1 cellular context compared by ENCODE assay signal in the genomic region with DNA sequence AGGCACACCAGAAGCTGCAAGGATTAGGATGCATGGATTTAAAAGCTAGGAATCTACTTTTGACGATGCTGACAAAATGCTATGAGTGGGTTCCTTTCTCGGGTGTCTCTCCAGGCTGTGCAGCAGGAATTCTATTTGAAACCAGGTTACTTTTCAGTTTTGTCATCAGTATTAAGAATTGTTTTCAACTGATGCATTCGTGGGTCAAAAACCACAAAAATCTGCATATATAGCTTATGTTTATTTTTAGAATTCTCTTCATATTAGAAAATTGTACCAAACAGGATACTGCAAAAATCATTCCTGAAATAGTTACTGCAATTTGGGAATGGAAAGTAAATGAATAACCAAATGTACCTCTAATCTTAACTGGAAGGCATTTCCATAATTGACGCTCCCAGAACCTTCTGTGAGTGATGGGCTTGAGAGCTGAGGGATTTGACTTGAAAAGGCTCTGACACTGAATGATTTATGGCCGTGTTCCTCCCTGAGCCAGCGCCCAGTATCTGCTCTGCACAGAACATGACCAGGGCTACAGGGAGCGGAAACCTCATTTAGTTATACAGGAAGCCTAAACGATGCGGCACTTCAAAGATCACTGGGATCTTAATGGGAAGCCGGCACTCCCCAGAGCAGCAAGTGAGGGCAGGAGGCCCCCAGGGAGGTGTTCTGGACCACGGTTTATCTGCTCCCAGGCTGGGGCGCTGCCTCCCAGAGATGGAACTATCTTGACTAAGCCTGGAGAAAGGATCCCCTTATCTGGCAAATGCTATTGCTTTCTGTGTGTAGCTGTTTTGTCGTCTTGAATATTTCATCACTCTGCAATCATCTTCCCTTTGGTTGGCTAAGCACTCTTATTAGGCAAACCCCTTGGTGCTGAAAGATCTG.
TF ChIP-seq lines count a peak whose summit lies in the region.

No MANE protein-coding gene starts in this region.

TF ChIP-seq in K562, 482 proteins besides CTCF, POLR2A, EP300 and RAD21 (continued from another document and continues in another):
- TF ChIP-seq, protein P1, sequence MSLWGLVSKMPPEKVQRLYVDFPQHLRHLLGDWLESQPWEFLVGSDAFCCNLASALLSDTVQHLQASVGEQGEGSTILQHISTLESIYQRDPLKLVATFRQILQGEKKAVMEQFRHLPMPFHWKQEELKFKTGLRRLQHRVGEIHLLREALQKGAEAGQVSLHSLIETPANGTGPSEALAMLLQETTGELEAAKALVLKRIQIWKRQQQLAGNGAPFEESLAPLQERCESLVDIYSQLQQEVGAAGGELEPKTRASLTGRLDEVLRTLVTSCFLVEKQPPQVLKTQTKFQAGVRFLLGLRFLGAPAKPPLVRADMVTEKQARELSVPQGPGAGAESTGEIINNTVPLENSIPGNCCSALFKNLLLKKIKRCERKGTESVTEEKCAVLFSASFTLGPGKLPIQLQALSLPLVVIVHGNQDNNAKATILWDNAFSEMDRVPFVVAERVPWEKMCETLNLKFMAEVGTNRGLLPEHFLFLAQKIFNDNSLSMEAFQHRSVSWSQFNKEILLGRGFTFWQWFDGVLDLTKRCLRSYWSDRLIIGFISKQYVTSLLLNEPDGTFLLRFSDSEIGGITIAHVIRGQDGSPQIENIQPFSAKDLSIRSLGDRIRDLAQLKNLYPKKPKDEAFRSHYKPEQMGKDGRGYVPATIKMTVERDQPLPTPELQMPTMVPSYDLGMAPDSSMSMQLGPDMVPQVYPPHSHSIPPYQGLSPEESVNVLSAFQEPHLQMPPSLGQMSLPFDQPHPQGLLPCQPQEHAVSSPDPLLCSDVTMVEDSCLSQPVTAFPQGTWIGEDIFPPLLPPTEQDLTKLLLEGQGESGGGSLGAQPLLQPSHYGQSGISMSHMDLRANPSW (CRISPR knock-in tag; IDR thresholded peaks at IDR 0.05): no peak
- TF ChIP-seq, protein P2, sequence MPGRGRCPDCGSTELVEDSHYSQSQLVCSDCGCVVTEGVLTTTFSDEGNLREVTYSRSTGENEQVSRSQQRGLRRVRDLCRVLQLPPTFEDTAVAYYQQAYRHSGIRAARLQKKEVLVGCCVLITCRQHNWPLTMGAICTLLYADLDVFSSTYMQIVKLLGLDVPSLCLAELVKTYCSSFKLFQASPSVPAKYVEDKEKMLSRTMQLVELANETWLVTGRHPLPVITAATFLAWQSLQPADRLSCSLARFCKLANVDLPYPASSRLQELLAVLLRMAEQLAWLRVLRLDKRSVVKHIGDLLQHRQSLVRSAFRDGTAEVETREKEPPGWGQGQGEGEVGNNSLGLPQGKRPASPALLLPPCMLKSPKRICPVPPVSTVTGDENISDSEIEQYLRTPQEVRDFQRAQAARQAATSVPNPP (IDR thresholded peaks at IDR 0.05; ENCODE audit: borderline replicate concordance, insufficient read depth, insufficient read length): no peak
- peak; percentile 27 for TF ChIP-seq TAF9B (IDR thresholded peaks at IDR 0.05; ENCODE audit: partially characterized antibody)
- no peak for TF ChIP-seq FOXJ3 (CRISPR knock-in tag; IDR thresholded peaks at IDR 0.05)
- no peak for TF ChIP-seq OTX1 (CRISPR knock-in tag; IDR thresholded peaks at IDR 0.05)
- no peak for TF ChIP-seq PCBP2 (IDR thresholded peaks at IDR 0.05; ENCODE audit: low read depth, low read length, poor library complexity, severe bottlenecking)
- TF ChIP-seq, protein P3, sequence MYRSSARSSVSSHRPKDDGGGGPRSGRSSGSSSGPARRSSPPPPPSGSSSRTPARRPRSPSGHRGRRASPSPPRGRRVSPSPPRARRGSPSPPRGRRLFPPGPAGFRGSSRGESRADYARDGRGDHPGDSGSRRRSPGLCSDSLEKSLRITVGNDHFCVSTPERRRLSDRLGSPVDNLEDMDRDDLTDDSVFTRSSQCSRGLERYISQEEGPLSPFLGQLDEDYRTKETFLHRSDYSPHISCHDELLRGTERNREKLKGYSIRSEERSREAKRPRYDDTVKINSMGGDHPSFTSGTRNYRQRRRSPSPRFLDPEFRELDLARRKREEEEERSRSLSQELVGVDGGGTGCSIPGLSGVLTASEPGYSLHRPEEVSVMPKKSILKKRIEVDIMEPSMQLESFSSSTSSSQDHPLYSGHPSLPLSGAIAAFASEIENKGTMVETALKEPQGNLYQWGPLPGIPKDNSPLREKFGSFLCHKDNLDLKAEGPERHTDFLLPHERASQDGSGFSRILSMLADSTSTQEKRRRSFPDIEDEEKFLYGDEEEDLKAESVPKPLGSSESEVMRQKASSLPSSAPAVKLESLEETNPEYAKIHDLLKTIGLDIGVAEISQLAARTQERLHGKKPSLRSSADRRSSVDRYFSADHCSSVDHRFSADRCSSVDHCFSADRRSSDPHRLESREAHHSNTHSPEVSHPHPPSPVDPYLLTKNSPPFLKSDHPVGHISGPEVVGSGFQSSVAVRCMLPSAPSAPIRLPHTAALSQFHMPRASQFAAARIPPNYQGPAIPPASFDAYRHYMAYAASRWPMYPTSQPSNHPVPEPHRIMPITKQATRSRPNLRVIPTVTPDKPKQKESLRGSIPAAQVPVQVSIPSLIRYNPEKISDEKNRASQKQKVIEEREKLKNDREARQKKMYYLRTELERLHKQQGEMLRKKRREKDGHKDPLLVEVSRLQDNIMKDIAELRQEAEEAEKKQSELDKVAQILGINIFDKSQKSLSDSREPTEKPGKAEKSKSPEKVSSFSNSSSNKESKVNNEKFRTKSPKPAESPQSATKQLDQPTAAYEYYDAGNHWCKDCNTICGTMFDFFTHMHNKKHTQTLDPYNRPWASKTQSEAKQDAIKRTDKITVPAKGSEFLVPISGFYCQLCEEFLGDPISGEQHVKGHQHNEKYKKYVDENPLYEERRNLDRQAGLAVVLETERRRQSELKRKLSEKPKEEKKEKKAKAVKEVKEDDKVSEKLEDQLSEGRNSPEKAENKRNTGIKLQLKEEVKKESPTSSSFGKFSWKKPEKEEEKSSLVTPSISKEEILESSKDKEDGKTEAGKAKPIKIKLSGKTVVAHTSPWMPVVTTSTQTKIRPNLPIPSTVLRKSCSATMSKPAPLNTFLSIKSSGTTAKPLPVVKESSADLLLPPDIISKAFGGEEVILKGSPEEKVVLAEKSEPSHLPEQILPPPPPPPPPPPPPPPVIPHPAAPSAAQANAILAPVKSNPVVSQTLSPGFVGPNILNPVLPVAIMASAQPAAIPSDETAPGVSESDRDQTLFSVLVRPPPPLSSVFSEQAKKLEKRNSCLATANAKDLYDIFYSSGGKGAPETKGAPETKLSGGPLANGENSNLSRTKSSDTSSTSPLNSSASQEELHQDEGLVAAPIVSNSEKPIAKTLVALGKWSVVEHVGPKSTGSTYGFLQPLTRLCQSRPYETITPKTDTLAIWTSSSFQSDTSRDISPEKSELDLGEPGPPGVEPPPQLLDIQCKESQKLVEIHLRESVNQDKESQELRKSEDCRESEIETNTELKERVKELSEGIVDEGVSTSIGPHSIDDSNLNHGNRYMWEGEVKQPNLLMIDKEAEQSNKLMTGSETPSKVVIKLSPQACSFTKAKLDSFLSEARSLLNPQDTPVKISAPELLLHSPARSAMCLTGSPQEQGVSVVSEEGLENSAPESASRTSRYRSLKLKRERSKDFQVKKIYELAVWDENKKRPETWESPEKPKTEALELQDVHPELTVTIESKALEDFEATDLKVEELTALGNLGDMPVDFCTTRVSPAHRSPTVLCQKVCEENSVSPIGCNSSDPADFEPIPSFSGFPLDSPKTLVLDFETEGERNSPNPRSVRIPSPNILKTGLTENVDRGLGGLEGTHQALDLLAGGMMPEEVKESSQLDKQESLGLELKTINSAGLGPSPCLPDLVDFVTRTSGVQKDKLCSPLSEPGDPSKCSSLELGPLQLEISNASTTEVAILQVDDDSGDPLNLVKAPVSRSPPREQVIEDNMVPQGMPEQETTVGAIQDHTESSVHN (IDR thresholded peaks at IDR 0.05; ENCODE audit: borderline replicate concordance in 1 of 2, low read depth in 1 of 2): no peak
- TF ChIP-seq CTBP1 (IDR thresholded peaks at IDR 0.05; ENCODE audit: borderline replicate concordance): peak; percentile 99
- no peak for TF ChIP-seq KLF10 (CRISPR knock-in tag; IDR thresholded peaks at IDR 0.05)
- TF ChIP-seq ZNF57 (CRISPR knock-in tag; IDR thresholded peaks at IDR 0.05): no peak
- TF ChIP-seq, protein P4, sequence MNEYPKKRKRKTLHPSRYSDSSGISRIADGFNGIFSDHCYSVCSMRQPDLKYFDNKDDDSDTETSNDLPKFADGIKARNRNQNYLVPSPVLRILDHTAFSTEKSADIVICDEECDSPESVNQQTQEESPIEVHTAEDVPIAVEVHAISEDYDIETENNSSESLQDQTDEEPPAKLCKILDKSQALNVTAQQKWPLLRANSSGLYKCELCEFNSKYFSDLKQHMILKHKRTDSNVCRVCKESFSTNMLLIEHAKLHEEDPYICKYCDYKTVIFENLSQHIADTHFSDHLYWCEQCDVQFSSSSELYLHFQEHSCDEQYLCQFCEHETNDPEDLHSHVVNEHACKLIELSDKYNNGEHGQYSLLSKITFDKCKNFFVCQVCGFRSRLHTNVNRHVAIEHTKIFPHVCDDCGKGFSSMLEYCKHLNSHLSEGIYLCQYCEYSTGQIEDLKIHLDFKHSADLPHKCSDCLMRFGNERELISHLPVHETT (CRISPR knock-in tag; conservative IDR thresholded peaks at IDR 0.05 in 1 of 2, IDR thresholded peaks at IDR 0.05 in 1 of 2): no peak
- peak; percentile 87 to 95 for TF ChIP-seq MAZ (CRISPR knock-in tag; conservative IDR thresholded peaks at IDR 0.05 in 1 of 2, IDR thresholded peaks at IDR 0.05 in 1 of 2)
- TF ChIP-seq, protein P5, sequence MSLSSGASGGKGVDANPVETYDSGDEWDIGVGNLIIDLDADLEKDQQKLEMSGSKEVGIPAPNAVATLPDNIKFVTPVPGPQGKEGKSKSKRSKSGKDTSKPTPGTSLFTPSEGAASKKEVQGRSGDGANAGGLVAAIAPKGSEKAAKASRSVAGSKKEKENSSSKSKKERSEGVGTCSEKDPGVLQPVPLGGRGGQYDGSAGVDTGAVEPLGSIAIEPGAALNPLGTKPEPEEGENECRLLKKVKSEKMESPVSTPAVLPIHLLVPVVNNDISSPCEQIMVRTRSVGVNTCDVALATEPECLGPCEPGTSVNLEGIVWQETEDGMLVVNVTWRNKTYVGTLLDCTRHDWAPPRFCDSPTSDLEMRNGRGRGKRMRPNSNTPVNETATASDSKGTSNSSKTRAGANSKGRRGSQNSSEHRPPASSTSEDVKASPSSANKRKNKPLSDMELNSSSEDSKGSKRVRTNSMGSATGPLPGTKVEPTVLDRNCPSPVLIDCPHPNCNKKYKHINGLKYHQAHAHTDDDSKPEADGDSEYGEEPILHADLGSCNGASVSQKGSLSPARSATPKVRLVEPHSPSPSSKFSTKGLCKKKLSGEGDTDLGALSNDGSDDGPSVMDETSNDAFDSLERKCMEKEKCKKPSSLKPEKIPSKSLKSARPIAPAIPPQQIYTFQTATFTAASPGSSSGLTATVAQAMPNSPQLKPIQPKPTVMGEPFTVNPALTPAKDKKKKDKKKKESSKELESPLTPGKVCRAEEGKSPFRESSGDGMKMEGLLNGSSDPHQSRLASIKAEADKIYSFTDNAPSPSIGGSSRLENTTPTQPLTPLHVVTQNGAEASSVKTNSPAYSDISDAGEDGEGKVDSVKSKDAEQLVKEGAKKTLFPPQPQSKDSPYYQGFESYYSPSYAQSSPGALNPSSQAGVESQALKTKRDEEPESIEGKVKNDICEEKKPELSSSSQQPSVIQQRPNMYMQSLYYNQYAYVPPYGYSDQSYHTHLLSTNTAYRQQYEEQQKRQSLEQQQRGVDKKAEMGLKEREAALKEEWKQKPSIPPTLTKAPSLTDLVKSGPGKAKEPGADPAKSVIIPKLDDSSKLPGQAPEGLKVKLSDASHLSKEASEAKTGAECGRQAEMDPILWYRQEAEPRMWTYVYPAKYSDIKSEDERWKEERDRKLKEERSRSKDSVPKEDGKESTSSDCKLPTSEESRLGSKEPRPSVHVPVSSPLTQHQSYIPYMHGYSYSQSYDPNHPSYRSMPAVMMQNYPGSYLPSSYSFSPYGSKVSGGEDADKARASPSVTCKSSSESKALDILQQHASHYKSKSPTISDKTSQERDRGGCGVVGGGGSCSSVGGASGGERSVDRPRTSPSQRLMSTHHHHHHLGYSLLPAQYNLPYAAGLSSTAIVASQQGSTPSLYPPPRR (CRISPR knock-in tag; IDR thresholded peaks at IDR 0.05; ENCODE audit: borderline replicate concordance): no peak
- TF ChIP-seq, protein P6, sequence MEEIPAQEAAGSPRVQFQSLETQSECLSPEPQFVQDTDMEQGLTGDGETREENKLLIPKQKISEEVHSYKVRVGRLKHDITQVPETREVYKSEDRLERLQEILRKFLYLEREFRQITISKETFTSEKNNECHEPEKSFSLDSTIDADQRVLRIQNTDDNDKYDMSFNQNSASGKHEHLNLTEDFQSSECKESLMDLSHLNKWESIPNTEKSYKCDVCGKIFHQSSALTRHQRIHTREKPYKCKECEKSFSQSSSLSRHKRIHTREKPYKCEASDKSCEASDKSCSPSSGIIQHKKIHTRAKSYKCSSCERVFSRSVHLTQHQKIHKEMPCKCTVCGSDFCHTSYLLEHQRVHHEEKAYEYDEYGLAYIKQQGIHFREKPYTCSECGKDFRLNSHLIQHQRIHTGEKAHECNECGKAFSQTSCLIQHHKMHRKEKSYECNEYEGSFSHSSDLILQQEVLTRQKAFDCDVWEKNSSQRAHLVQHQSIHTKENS (CRISPR knock-in tag; IDR thresholded peaks at IDR 0.05): no peak
- TF ChIP-seq ZFP36 (IDR thresholded peaks at IDR 0.05; ENCODE audit: low read depth, low read length, partially characterized antibody): no peak
- peak; percentile 52; the same call in 1 of the 2 replicates for TF ChIP-seq GABPA (tag; conservative IDR thresholded peaks at IDR 0.05; ENCODE audit: low read depth)
- TF ChIP-seq, protein P7, sequence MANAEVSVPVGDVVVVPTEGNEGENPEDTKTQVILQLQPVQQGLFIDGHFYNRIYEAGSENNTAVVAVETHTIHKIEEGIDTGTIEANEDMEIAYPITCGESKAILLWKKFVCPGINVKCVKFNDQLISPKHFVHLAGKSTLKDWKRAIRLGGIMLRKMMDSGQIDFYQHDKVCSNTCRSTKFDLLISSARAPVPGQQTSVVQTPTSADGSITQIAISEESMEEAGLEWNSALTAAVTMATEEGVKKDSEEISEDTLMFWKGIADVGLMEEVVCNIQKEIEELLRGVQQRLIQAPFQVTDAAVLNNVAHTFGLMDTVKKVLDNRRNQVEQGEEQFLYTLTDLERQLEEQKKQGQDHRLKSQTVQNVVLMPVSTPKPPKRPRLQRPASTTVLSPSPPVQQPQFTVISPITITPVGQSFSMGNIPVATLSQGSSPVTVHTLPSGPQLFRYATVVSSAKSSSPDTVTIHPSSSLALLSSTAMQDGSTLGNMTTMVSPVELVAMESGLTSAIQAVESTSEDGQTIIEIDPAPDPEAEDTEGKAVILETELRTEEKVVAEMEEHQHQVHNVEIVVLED (CRISPR knock-in tag; IDR thresholded peaks at IDR 0.05): no peak
- TF ChIP-seq FOXA3 (CRISPR knock-in tag; conservative IDR thresholded peaks at IDR 0.05 in 1 of 2, IDR thresholded peaks at IDR 0.05 in 1 of 2): no peak
- TF ChIP-seq ZNF696 (CRISPR knock-in tag; conservative IDR thresholded peaks at IDR 0.05): no peak
- no peak for TF ChIP-seq XRCC3 (IDR thresholded peaks at IDR 0.05)
- TF ChIP-seq NFE2L1 (tag; IDR thresholded peaks at IDR 0.05; ENCODE audit: borderline replicate concordance, low read depth): no peak
- TF ChIP-seq WHSC1 (IDR thresholded peaks at IDR 0.05; ENCODE audit: low read length): no peak
- TF ChIP-seq DPF2 (IDR thresholded peaks at IDR 0.05): peak; percentile 82
